ENCODE assay signal across 9 cellular contexts in the genomic region with DNA sequence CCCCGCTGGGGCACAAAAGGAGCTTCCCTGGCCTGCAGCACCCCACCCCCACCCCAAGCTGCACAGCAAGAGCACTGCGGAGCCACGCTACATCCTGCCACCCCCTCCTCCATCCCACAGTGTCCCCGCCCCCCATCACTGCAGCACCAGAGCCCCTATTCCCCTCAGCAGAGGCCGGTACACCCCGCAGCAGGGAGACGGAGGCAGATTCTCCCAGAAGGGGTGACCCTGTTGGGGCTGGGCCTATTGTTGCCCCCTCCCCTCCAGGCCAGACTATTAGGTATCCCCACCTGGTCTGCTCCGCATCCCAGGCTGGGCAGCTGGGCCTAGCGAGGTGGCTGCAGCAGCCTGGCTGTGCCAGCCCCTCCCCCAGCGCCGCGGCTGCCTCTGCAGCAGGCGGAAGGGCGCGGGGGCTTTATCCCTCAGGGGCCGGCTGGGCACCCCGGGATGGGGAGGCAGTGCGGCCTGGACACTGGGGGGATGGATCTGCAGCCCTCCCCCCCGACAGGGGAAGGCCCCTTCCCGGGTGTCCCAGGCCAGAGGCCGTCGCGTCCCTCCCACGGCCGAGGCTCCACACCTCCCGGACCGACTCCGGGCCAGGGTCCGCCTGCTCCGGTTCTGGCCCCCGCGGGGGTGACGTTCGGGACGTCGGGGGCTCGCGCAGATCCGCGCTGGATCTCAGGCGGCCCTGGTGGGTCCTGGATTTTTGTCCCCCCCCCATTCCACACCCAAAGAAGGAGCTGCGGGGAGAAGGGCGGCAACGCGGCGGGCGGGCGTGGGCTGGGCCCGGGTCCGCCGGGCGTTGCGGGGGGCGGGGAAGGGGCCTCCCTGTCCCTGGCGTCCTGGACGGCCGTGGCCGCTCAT. TPM values are rescaled to one million over a fixed set of nuclear protein-coding genes. Genes with fewer than 3 reads are reported as not detected.
DNase-seq lines count a peak whose midpoint lies in the region; ATAC-seq, FAIRE-seq and TF ChIP-seq lines count a peak whose summit lies in the region.
"Had no signal": no experiment of that assay in that cellular context is flagged by ENCODE, and none has a peak within 500 bp of the region (broad histone marks: within the 10 kb centered on the region; RNA-seq: fewer than 3 reads in every experiment).

No MANE protein-coding gene starts in this region.

- peak overlapping the region in 2 of 3 experiments; percentile 32 to 56 for H3K4me3 ChIP-seq in keratinocyte (ENCODE audit: control insufficient read depth in 2 of 3, extremely low read depth in 1 of 3, insufficient read depth in 2 of 3, low read depth in 1 of 3, low read length in 3 of 3)
- H3K4me3 ChIP-seq in stomach smooth muscle (ENCODE audit: low read length in 2 of 2), result peak overlapping the region; percentile 71 to 77

- H3K9ac ChIP-seq in keratinocyte (ENCODE audit: control insufficient read depth, extremely low read depth, insufficient read depth, low read length) (peak overlapping the region; percentile 52), stomach smooth muscle (ENCODE audit: low read length in 2 of 2) (peak overlapping the region; percentile 78 to 79)

- H3K4me1 ChIP-seq in keratinocyte (ENCODE audit: control insufficient read depth, extremely low read depth, insufficient read depth, low read length) (no peaks in the 10 kb centered on the region), stomach smooth muscle (ENCODE audit: control insufficient read depth, insufficient read depth, low read length) (peaks cover 56% of the 10 kb centered on the region), foreskin keratinocyte (no peaks in the 10 kb centered on the region)

- H2AFZ ChIP-seq in keratinocyte (ENCODE audit: control insufficient read depth, low read length), result no peak overlapping the region

- peaks cover 2% of the 10 kb centered on the region for H4K20me1 ChIP-seq in keratinocyte (ENCODE audit: control insufficient read depth, extremely low read depth, insufficient read depth, low read length)

- no peaks in the 10 kb centered on the region for H3K79me2 ChIP-seq in keratinocyte (ENCODE audit: control insufficient read depth, insufficient read depth, low read length)

- H3K27me3 ChIP-seq in keratinocyte (ENCODE audit: control insufficient read depth, extremely low read depth, insufficient read depth, low read length), result peaks cover 37% of the 10 kb centered on the region
- no peaks in the 10 kb centered on the region for H3K27me3 ChIP-seq in stomach smooth muscle (ENCODE audit: control insufficient read depth in 1 of 2, insufficient read depth in 2 of 2, low read length in 2 of 2)
- peaks cover 51% of the 10 kb centered on the region for H3K27me3 ChIP-seq in foreskin keratinocyte

- peak overlapping the region; percentile 37 for H3K4me2 ChIP-seq in keratinocyte (ENCODE audit: control insufficient read depth, extremely low read depth, insufficient read depth, low read depth, low read length)

- DNase-seq in NCI-H510A treated with DMSO at 0.1 percent for 48 hours (lab: John Stamatoyannopoulos, UW) (peak; percentile 3), NCI-H510A (lab: John Stamatoyannopoulos, UW) (no peak), keratinocyte (ENCODE audit: low read depth, low spot score) (no peak), foreskin keratinocyte (no peak), GM12891 (ENCODE audit: insufficient read length, low spot score) (no peak)
- DNase-seq in activated naive CD4-positive, alpha-beta T cell treated with anti-CD3 and anti-CD28 coated beads, Interleukin-2, amount 50 U/mL, for 16 hours, result peak; percentile 37

- FAIRE-seq in keratinocyte (lab: Jason Lieb, UNC), result no peak
- FAIRE-seq in GM12891 (lab: Jason Lieb, UNC), result no peak
- FAIRE-seq: TTC549 had no signal

- TF ChIP-seq CTCF in keratinocyte (optimal IDR thresholded peaks at IDR 0.05 in 1 of 3, IDR thresholded peaks at IDR 0.05 in 1 of 3, conservative IDR thresholded peaks at IDR 0.05 in 1 of 3; ENCODE audit: extremely low read depth in 1 of 3, insufficient read depth in 2 of 3, low read length in 3 of 3), result no peak
- no peak for TF ChIP-seq CTCF in foreskin keratinocyte (conservative IDR thresholded peaks at IDR 0.05)

- H3K9me3 ChIP-seq in keratinocyte (ENCODE audit: control insufficient read depth, low read depth, low read length) (no peaks in the 10 kb centered on the region), stomach smooth muscle (ENCODE audit: control insufficient read depth in 2 of 2, low read length in 2 of 2) (no peaks in the 10 kb centered on the region)

- dilution Hi-C loops in keratinocyte (cut with MboI; ENCODE audit: extremely low pct_ligation_motif_present, low sequenced_read_pairs), result no loop called here

- H3K27ac ChIP-seq in keratinocyte (ENCODE audit: control insufficient read depth, insufficient read depth, low read length) (no peak overlapping the region), stomach smooth muscle (ENCODE audit: low read length) (peak overlapping the region; percentile 64), foreskin keratinocyte (no peak overlapping the region)

- TF ChIP-seq POLR2A in GM12891 (IDR thresholded peaks at IDR 0.05; ENCODE audit: low read depth, low read length), result no peak

- H3K9me1 ChIP-seq in keratinocyte (ENCODE audit: control insufficient read depth, extremely low read depth, insufficient read depth, low read length), result no peaks in the 10 kb centered on the region

- ATAC-seq in foreskin keratinocyte (no peak), HG03025 (IDR thresholded peaks at IDR 0.05; ENCODE audit: low FRiP score, unreplicated experiment) (no peak)

- H3K36me3 ChIP-seq in keratinocyte (ENCODE audit: control insufficient read depth in 2 of 2, extremely low read depth in 1 of 2, insufficient read depth in 2 of 2, low read length in 2 of 2), result no peaks in the 10 kb centered on the region
- peaks cover 0 to 2% of the 10 kb centered on the region in 2 donors for H3K36me3 ChIP-seq in stomach smooth muscle (ENCODE audit: control insufficient read depth in 2 of 2, insufficient read depth in 2 of 2, low read length in 2 of 2)

TF ChIP-seq in GM12891, 5 proteins besides CTCF, POLR2A, EP300 and RAD21 (continues in another document):
- TF ChIP-seq PAX5 (IDR thresholded peaks at IDR 0.05; ENCODE audit: insufficient read depth, low read length, severe bottlenecking) (no peak), POU2F2 (IDR thresholded peaks at IDR 0.05; ENCODE audit: low read depth, low read length) (no peak)

RNA-seq across cellular contexts. Expression of gene DUSP8, which starts 0.9 kb away (rescaled TPM):
- 0.58 to 1.7 TPM (median 1.3 TPM) in 3 replicates for polyA plus RNA-seq in keratinocyte
- polyA plus RNA-seq in keratinocyte (2011; ENCODE audit: low read depth), result 1.7 TPM
- polyA plus RNA-seq in keratinocyte (2011; cell fraction: cytosol; rRNA removed), result 1.7 and 2.5 TPM in 2 replicates
- 5.6 and 7.0 TPM in 2 replicates for polyA plus RNA-seq in keratinocyte (2011; cell fraction: nucleus; rRNA removed)
- polyA plus RNA-seq in keratinocyte (2012; ENCODE audit: low replicate concordance), result 1.0 and 4.9 TPM in 2 replicates
- polyA minus RNA-seq in keratinocyte, result 0.43 to 2.8 TPM (median 1.3 TPM) in 3 replicates
- polyA minus RNA-seq in keratinocyte (2011; cell fraction: cytosol; rRNA and poly(A)+ RNA removed), result 4.0 TPM
- polyA minus RNA-seq in keratinocyte (2011; cell fraction: nucleus; rRNA and poly(A)+ RNA removed), result 1.5 and 1.6 TPM in 2 replicates
- total RNA-seq in foreskin keratinocyte, result 0.71 and 0.88 TPM in 2 replicates
- 0.90 and 1.3 TPM in 2 replicates for polyA plus RNA-seq in foreskin keratinocyte
- polyA plus RNA-seq in GM12891 (2012; ENCODE audit: low read depth, missing spikeins), result 0.21 TPM

RNA-seq across cellular contexts. Expression of gene KRTAP5-1, which starts 14.0 kb away (rescaled TPM):
- polyA plus RNA-seq in keratinocyte, result not detected in 3 replicates
- polyA plus RNA-seq in keratinocyte (2011; ENCODE audit: low read depth), result not detected
- polyA plus RNA-seq in keratinocyte (2011; cell fraction: cytosol; rRNA removed), result not detected in 2 replicates
- polyA plus RNA-seq in keratinocyte (2011; cell fraction: nucleus; rRNA removed), result not detected in 2 replicates
- not detected in 2 replicates for polyA plus RNA-seq in keratinocyte (2012; ENCODE audit: low replicate concordance)
- polyA minus RNA-seq in keratinocyte, result not detected in 3 replicates
- not detected for polyA minus RNA-seq in keratinocyte (2011; cell fraction: cytosol; rRNA and poly(A)+ RNA removed)
- not detected in 2 replicates for polyA minus RNA-seq in keratinocyte (2011; cell fraction: nucleus; rRNA and poly(A)+ RNA removed)
- total RNA-seq in foreskin keratinocyte, result not detected in 2 replicates
- not detected in 2 replicates for polyA plus RNA-seq in foreskin keratinocyte
- not detected for polyA plus RNA-seq in GM12891 (2012; ENCODE audit: low read depth, missing spikeins)

RNA-seq across cellular contexts. Expression of gene KRTAP5-2, which starts 27.0 kb away (rescaled TPM):
- polyA plus RNA-seq in keratinocyte, result not detected in 3 replicates
- not detected for polyA plus RNA-seq in keratinocyte (2011; ENCODE audit: low read depth)
- not detected in 2 replicates for polyA plus RNA-seq in keratinocyte (2011; cell fraction: cytosol; rRNA removed)
- not detected in 2 replicates for polyA plus RNA-seq in keratinocyte (2011; cell fraction: nucleus; rRNA removed)
- polyA plus RNA-seq in keratinocyte (2012; ENCODE audit: low replicate concordance), result not detected in 2 replicates
- polyA minus RNA-seq in keratinocyte, result not detected in 3 replicates
- not detected for polyA minus RNA-seq in keratinocyte (2011; cell fraction: cytosol; rRNA and poly(A)+ RNA removed)
- not detected in 2 replicates for polyA minus RNA-seq in keratinocyte (2011; cell fraction: nucleus; rRNA and poly(A)+ RNA removed)
- total RNA-seq in foreskin keratinocyte, result not detected in 2 replicates
- polyA plus RNA-seq in foreskin keratinocyte, result not detected in 2 replicates
- polyA plus RNA-seq in GM12891 (2012; ENCODE audit: low read depth, missing spikeins), result not detected

RNA-seq across cellular contexts. Expression of gene KRTAP5-3, which starts 37.1 kb away (rescaled TPM):
- not detected in 3 replicates for polyA plus RNA-seq in keratinocyte
- polyA plus RNA-seq in keratinocyte (2011; ENCODE audit: low read depth), result not detected
- polyA plus RNA-seq in keratinocyte (2011; cell fraction: cytosol; rRNA removed), result not detected in 2 replicates
- polyA plus RNA-seq in keratinocyte (2011; cell fraction: nucleus; rRNA removed), result not detected in 2 replicates
- polyA plus RNA-seq in keratinocyte (2012; ENCODE audit: low replicate concordance), result not detected in 2 replicates
- not detected in 3 replicates for polyA minus RNA-seq in keratinocyte
- not detected for polyA minus RNA-seq in keratinocyte (2011; cell fraction: cytosol; rRNA and poly(A)+ RNA removed)
- not detected in 2 replicates for polyA minus RNA-seq in keratinocyte (2011; cell fraction: nucleus; rRNA and poly(A)+ RNA removed)
- not detected in 2 replicates for total RNA-seq in foreskin keratinocyte
- polyA plus RNA-seq in foreskin keratinocyte, result not detected in 2 replicates
- not detected for polyA plus RNA-seq in GM12891 (2012; ENCODE audit: low read depth, missing spikeins)

RNA-seq across cellular contexts. Expression of gene KRTAP5-4, which starts 50.8 kb away (rescaled TPM):
- polyA plus RNA-seq in keratinocyte (not detected in 3 replicates), foreskin keratinocyte (not detected in 2 replicates)
- not detected for polyA plus RNA-seq in keratinocyte (2011; ENCODE audit: low read depth)
- not detected in 2 replicates for polyA plus RNA-seq in keratinocyte (2011; cell fraction: cytosol; rRNA removed)
- not detected in 2 replicates for polyA plus RNA-seq in keratinocyte (2011; cell fraction: nucleus; rRNA removed)
- not detected in 2 replicates for polyA plus RNA-seq in keratinocyte (2012; ENCODE audit: low replicate concordance)
- polyA minus RNA-seq in keratinocyte, result not detected in 3 replicates
- polyA minus RNA-seq in keratinocyte (2011; cell fraction: cytosol; rRNA and poly(A)+ RNA removed), result not detected
- polyA minus RNA-seq in keratinocyte (2011; cell fraction: nucleus; rRNA and poly(A)+ RNA removed), result not detected in 2 replicates
- not detected in 2 replicates for total RNA-seq in foreskin keratinocyte
- polyA plus RNA-seq in GM12891 (2012; ENCODE audit: low read depth, missing spikeins), result not detected

Comparison
In these comparisons a context has a peak if more than half of its experiments do, and no peak if none do; other contexts are left out.
1. DNase-seq: peak in NCI-H510A treated with DMSO at 0.1 percent for 48 hours (single experiment) and activated naive CD4-positive, alpha-beta T cell treated with anti-CD3 and anti-CD28 coated beads, Interleukin-2, amount 50 U/mL, for 16 hours (single experiment); none in NCI-H510A (single experiment), keratinocyte (single experiment), foreskin keratinocyte (0 of 2) and GM12891 (single experiment).